In the genomic region with DNA sequence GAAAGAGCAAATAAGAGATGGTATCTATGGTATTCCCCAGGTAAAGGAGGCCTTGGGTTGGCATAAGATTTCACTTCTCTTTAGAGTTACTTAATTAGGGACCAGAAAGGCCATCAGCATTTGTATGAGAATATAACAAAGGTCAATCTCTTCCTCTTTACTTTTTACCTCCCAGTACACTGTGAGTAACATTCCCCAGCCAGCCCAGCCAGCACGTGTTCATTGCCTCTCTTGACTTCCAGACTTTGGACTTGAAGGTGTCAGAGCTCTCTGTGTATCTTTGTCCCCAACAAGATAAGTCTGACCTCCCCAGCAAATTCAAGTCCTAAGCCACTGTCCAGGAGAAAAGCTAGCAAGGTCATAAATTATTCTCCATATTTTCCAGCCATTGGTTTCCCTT, we compare ENCODE assay signal across 1 cellular context.
TF ChIP-seq lines count a peak whose summit lies in the region.

No MANE protein-coding gene starts in this region.

TF ChIP-seq in GM23338, 12 proteins besides CTCF, POLR2A, EP300 and RAD21 (continued from another document):
- TF ChIP-seq CREB1 (CRISPR knock-in tag; IDR thresholded peaks at IDR 0.05; ENCODE audit: low read depth), result no peak
- TF ChIP-seq JUNB (IDR thresholded peaks at IDR 0.05; ENCODE audit: unreplicated experiment), result no peak
- TF ChIP-seq, protein P1, sequence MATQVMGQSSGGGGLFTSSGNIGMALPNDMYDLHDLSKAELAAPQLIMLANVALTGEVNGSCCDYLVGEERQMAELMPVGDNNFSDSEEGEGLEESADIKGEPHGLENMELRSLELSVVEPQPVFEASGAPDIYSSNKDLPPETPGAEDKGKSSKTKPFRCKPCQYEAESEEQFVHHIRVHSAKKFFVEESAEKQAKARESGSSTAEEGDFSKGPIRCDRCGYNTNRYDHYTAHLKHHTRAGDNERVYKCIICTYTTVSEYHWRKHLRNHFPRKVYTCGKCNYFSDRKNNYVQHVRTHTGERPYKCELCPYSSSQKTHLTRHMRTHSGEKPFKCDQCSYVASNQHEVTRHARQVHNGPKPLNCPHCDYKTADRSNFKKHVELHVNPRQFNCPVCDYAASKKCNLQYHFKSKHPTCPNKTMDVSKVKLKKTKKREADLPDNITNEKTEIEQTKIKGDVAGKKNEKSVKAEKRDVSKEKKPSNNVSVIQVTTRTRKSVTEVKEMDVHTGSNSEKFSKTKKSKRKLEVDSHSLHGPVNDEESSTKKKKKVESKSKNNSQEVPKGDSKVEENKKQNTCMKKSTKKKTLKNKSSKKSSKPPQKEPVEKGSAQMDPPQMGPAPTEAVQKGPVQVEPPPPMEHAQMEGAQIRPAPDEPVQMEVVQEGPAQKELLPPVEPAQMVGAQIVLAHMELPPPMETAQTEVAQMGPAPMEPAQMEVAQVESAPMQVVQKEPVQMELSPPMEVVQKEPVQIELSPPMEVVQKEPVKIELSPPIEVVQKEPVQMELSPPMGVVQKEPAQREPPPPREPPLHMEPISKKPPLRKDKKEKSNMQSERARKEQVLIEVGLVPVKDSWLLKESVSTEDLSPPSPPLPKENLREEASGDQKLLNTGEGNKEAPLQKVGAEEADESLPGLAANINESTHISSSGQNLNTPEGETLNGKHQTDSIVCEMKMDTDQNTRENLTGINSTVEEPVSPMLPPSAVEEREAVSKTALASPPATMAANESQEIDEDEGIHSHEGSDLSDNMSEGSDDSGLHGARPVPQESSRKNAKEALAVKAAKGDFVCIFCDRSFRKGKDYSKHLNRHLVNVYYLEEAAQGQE (IDR thresholded peaks at IDR 0.05; ENCODE audit: unreplicated experiment), result no peak
- TF ChIP-seq, protein P2, sequence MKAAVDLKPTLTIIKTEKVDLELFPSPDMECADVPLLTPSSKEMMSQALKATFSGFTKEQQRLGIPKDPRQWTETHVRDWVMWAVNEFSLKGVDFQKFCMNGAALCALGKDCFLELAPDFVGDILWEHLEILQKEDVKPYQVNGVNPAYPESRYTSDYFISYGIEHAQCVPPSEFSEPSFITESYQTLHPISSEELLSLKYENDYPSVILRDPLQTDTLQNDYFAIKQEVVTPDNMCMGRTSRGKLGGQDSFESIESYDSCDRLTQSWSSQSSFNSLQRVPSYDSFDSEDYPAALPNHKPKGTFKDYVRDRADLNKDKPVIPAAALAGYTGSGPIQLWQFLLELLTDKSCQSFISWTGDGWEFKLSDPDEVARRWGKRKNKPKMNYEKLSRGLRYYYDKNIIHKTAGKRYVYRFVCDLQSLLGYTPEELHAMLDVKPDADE (IDR thresholded peaks at IDR 0.05), result no peak
- TF ChIP-seq STAT1 (IDR thresholded peaks at IDR 0.05; ENCODE audit: unreplicated experiment), result no peak
- TF ChIP-seq, protein P3, sequence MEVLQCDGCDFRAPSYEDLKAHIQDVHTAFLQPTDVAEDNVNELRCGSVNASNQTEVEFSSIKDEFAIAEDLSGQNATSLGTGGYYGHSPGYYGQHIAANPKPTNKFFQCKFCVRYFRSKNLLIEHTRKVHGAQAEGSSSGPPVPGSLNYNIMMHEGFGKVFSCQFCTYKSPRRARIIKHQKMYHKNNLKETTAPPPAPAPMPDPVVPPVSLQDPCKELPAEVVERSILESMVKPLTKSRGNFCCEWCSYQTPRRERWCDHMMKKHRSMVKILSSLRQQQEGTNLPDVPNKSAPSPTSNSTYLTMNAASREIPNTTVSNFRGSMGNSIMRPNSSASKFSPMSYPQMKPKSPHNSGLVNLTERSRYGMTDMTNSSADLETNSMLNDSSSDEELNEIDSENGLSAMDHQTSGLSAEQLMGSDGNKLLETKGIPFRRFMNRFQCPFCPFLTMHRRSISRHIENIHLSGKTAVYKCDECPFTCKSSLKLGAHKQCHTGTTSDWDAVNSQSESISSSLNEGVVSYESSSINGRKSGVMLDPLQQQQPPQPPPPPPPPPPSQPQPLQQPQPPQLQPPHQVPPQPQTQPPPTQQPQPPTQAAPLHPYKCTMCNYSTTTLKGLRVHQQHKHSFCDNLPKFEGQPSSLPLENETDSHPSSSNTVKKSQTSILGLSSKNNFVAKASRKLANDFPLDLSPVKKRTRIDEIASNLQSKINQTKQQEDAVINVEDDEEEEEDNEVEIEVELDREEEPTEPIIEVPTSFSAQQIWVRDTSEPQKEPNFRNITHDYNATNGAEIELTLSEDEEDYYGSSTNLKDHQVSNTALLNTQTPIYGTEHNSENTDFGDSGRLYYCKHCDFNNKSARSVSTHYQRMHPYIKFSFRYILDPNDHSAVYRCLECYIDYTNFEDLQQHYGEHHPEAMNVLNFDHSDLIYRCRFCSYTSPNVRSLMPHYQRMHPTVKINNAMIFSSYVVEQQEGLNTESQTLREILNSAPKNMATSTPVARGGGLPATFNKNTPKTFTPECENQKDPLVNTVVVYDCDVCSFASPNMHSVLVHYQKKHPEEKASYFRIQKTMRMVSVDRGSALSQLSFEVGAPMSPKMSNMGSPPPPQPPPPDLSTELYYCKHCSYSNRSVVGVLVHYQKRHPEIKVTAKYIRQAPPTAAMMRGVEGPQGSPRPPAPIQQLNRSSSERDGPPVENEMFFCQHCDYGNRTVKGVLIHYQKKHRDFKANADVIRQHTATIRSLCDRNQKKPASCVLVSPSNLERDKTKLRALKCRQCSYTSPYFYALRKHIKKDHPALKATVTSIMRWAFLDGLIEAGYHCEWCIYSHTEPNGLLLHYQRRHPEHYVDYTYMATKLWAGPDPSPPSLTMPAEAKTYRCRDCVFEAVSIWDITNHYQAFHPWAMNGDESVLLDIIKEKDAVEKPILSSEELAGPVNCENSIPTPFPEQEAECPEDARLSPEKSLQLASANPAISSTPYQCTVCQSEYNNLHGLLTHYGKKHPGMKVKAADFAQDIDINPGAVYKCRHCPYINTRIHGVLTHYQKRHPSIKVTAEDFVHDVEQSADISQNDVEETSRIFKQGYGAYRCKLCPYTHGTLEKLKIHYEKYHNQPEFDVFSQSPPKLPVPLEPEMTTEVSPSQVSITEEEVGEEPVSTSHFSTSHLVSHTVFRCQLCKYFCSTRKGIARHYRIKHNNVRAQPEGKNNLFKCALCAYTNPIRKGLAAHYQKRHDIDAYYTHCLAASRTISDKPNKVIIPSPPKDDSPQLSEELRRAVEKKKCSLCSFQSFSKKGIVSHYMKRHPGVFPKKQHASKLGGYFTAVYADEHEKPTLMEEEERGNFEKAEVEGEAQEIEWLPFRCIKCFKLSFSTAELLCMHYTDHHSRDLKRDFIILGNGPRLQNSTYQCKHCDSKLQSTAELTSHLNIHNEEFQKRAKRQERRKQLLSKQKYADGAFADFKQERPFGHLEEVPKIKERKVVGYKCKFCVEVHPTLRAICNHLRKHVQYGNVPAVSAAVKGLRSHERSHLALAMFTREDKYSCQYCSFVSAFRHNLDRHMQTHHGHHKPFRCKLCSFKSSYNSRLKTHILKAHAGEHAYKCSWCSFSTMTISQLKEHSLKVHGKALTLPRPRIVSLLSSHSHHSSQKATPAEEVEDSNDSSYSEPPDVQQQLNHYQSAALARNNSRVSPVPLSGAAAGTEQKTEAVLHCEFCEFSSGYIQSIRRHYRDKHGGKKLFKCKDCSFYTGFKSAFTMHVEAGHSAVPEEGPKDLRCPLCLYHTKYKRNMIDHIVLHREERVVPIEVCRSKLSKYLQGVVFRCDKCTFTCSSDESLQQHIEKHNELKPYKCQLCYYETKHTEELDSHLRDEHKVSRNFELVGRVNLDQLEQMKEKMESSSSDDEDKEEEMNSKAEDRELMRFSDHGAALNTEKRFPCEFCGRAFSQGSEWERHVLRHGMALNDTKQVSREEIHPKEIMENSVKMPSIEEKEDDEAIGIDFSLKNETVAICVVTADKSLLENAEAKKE (CRISPR knock-in tag; IDR thresholded peaks at IDR 0.05), result no peak
- TF ChIP-seq NANOG (IDR thresholded peaks at IDR 0.05; ENCODE audit: borderline replicate concordance), result no peak
